12 cellular contexts compared by ENCODE assay signal in genomic region chr2:136344339-136344738, GRCh38.
DNase-seq lines count a peak whose midpoint lies in the region; ATAC-seq and TF ChIP-seq lines count a peak whose summit lies in the region.
"Had no signal": no experiment of that assay in that cellular context is flagged by ENCODE, and none has a peak within 500 bp of the region (broad histone marks: within the 10 kb centered on the region; RNA-seq: fewer than 3 reads in every experiment).

No MANE protein-coding gene starts in this region.

- ATAC-seq in activated CD8-positive, alpha-beta T cell treated with anti-CD3 and anti-CD28 coated beads, Interleukin-2, amount 10 ng/mL, durations not matched to agents 7 days and 5 days, result no peak
- ATAC-seq in activated CD8-positive, alpha-beta T cell treated with anti-CD3 and anti-CD28 coated beads for 36 hours, result no peak
- ATAC-seq in sciatic nerve, result peak; percentile 41

- intact Hi-C loops in activated CD8-positive, alpha-beta T cell treated with anti-CD3 and anti-CD28 coated beads for 36 hours (cut with micrococcal nuclease), result no loop called here
- intact Hi-C loops in sciatic nerve (cut with DNase I), result no loop called here

- no peaks in the 10 kb centered on the region for H3K4me1 Mint-ChIP-seq in activated CD8-positive, alpha-beta T cell treated with anti-CD3 and anti-CD28 coated beads, Interleukin-2, amount 10 ng/mL, durations not matched to agents 7 days and 5 days (ENCODE audit: low read depth)
- H3K4me1 Mint-ChIP-seq in activated CD8-positive, alpha-beta T cell treated with anti-CD3 and anti-CD28 coated beads for 36 hours (ENCODE audit: low read depth), result no peaks in the 10 kb centered on the region
- H3K4me1 Mint-ChIP-seq in IgD-negative memory B cell (peaks cover 0 to 2% (median 0%) of the 10 kb centered on the region in 3 donors), mesothelial cell of epicardium (no peaks in the 10 kb centered on the region)
- H3K4me1 Mint-ChIP-seq: CD4-positive, alpha-beta memory T cell had no signal

- no peaks in the 10 kb centered on the region for H3K36me3 Mint-ChIP-seq in activated CD8-positive, alpha-beta T cell treated with anti-CD3 and anti-CD28 coated beads, Interleukin-2, amount 10 ng/mL, durations not matched to agents 7 days and 5 days (ENCODE audit: low read depth)
- no peaks in the 10 kb centered on the region for H3K36me3 Mint-ChIP-seq in activated CD8-positive, alpha-beta T cell treated with anti-CD3 and anti-CD28 coated beads for 36 hours (ENCODE audit: low read depth)
- H3K36me3 Mint-ChIP-seq in IgD-negative memory B cell (no peaks in the 10 kb centered on the region), mesothelial cell of epicardium (no peaks in the 10 kb centered on the region)
- H3K36me3 Mint-ChIP-seq: CD4-positive, alpha-beta memory T cell had no signal

- TF ChIP-seq CTCF in activated CD8-positive, alpha-beta T cell treated with anti-CD3 and anti-CD28 coated beads for 36 hours (IDR thresholded peaks at IDR 0.05), result no peak
- TF ChIP-seq CTCF in mesothelial cell of epicardium (IDR thresholded peaks at IDR 0.05; ENCODE audit: unreplicated experiment), result no peak

- H3K9me3 Mint-ChIP-seq in activated CD8-positive, alpha-beta T cell treated with anti-CD3 and anti-CD28 coated beads, Interleukin-2, amount 10 ng/mL, durations not matched to agents 7 days and 5 days (ENCODE audit: insufficient read depth), result no peaks in the 10 kb centered on the region
- H3K9me3 Mint-ChIP-seq in activated CD8-positive, alpha-beta T cell treated with anti-CD3 and anti-CD28 coated beads for 36 hours, result peaks cover 3% of the 10 kb centered on the region
- H3K9me3 Mint-ChIP-seq in IgD-negative memory B cell (peaks cover 0 to 3% (median 3%) of the 10 kb centered on the region in 3 donors), mesothelial cell of epicardium (peaks cover 7% of the 10 kb centered on the region)

- peak; percentile 20 for DNase-seq in activated CD8-positive, alpha-beta T cell treated with anti-CD3 and anti-CD28 coated beads, Interleukin-2, amount 10 ng/mL, durations not matched to agents 7 days and 5 days
- no peak for DNase-seq in activated CD8-positive, alpha-beta T cell treated with anti-CD3 and anti-CD28 coated beads for 36 hours
- DNase-seq in left kidney (ENCODE audit: low read depth, low spot score) (peak; percentile 11), sciatic nerve (ENCODE audit: low spot score) (no peak), NCI-H1048 (lab: John Stamatoyannopoulos, UW) (no peak), mesothelial cell of epicardium (ENCODE audit: low spot score in 2 of 2, unreplicated experiment in 2 of 2) (no peak)
- DNase-seq in NK-92 treated with Interleukin-12 subunit alpha and Interleukin-12 subunit beta, amount 100 ng/mL, for 24 hours (lab: John Stamatoyannopoulos, UW), result no peak
- DNase-seq: BE2C; CD4-positive, alpha-beta memory T cell; DND-41; GDM1 had no signal

- CTCF ChIA-PET in activated CD8-positive, alpha-beta T cell treated with anti-CD3 and anti-CD28 coated beads, Interleukin-2, amount 10 ng/mL, durations not matched to agents 7 days and 5 days (lab: Charles Lee), result interaction anchor here (1.0 kb wide), 1 partner anchor 32 kb away, joined by 3 read pairs; no protein-coding TSS in a partner anchor
- CTCF ChIA-PET in activated CD8-positive, alpha-beta T cell treated with anti-CD3 and anti-CD28 coated beads for 36 hours (lab: Charles Lee), result interaction anchor here (1.3 to 1.6 kb wide), 2 partner anchors 16 to 38 kb away, joined by 3 read pairs; no protein-coding TSS in a partner anchor

- no peak overlapping the region for H3K27ac Mint-ChIP-seq in activated CD8-positive, alpha-beta T cell treated with anti-CD3 and anti-CD28 coated beads, Interleukin-2, amount 10 ng/mL, durations not matched to agents 7 days and 5 days
- no peak overlapping the region for H3K27ac Mint-ChIP-seq in activated CD8-positive, alpha-beta T cell treated with anti-CD3 and anti-CD28 coated beads for 36 hours
- H3K27ac Mint-ChIP-seq in IgD-negative memory B cell (peak overlapping the region in 2 of 3 donors; percentile 47 to 81), mesothelial cell of epicardium (no peak overlapping the region)
- H3K27ac Mint-ChIP-seq: CD4-positive, alpha-beta memory T cell had no signal

- no peaks in the 10 kb centered on the region for H3K27me3 Mint-ChIP-seq in activated CD8-positive, alpha-beta T cell treated with anti-CD3 and anti-CD28 coated beads, Interleukin-2, amount 10 ng/mL, durations not matched to agents 7 days and 5 days (ENCODE audit: low read depth)
- H3K27me3 Mint-ChIP-seq in activated CD8-positive, alpha-beta T cell treated with anti-CD3 and anti-CD28 coated beads for 36 hours, result no peaks in the 10 kb centered on the region
- no peaks in the 10 kb centered on the region for H3K27me3 Mint-ChIP-seq in IgD-negative memory B cell
- no peaks in the 10 kb centered on the region for H3K27me3 Mint-ChIP-seq in mesothelial cell of epicardium (ENCODE audit: low read depth)
- H3K27me3 Mint-ChIP-seq: CD4-positive, alpha-beta memory T cell had no signal

- no peak overlapping the region for H3K4me3 Mint-ChIP-seq in activated CD8-positive, alpha-beta T cell treated with anti-CD3 and anti-CD28 coated beads, Interleukin-2, amount 10 ng/mL, durations not matched to agents 7 days and 5 days
- H3K4me3 Mint-ChIP-seq in activated CD8-positive, alpha-beta T cell treated with anti-CD3 and anti-CD28 coated beads for 36 hours, result no peak overlapping the region
- no peak overlapping the region for H3K4me3 Mint-ChIP-seq in IgD-negative memory B cell
- no peak overlapping the region for H3K4me3 Mint-ChIP-seq in mesothelial cell of epicardium
- H3K4me3 Mint-ChIP-seq: CD4-positive, alpha-beta memory T cell had no signal

- POLR2A ChIA-PET in activated CD8-positive, alpha-beta T cell treated with anti-CD3 and anti-CD28 coated beads, Interleukin-2, amount 10 ng/mL, durations not matched to agents 7 days and 5 days (lab: Charles Lee), result no interaction called here
- POLR2A ChIA-PET in activated CD8-positive, alpha-beta T cell treated with anti-CD3 and anti-CD28 coated beads for 36 hours (lab: Charles Lee), result interaction anchor here (0.7 kb wide), 1 partner anchor 16 kb away, joined by 3 read pairs; no protein-coding TSS in a partner anchor

Comparison
In these comparisons a context has a peak if more than half of its experiments do, and no peak if none do; other contexts are left out.
1. DNase-seq: peak in activated CD8-positive, alpha-beta T cell treated with anti-CD3 and anti-CD28 coated beads, Interleukin-2, amount 10 ng/mL, durations not matched to agents 7 days and 5 days (single experiment) and left kidney (single experiment); none in activated CD8-positive, alpha-beta T cell treated with anti-CD3 and anti-CD28 coated beads for 36 hours (single experiment), sciatic nerve (single experiment), NCI-H1048 (single experiment), NK-92 treated with Interleukin-12 subunit alpha and Interleukin-12 subunit beta, amount 100 ng/mL, for 24 hours (single experiment) and mesothelial cell of epicardium (0 of 2).
2. H3K27ac Mint-ChIP-seq: peak in IgD-negative memory B cell (2 of 3); none in activated CD8-positive, alpha-beta T cell treated with anti-CD3 and anti-CD28 coated beads, Interleukin-2, amount 10 ng/mL, durations not matched to agents 7 days and 5 days (single experiment), activated CD8-positive, alpha-beta T cell treated with anti-CD3 and anti-CD28 coated beads for 36 hours (single experiment) and mesothelial cell of epicardium (single experiment).